22 cellular contexts compared by ENCODE assay signal in the genomic region with DNA sequence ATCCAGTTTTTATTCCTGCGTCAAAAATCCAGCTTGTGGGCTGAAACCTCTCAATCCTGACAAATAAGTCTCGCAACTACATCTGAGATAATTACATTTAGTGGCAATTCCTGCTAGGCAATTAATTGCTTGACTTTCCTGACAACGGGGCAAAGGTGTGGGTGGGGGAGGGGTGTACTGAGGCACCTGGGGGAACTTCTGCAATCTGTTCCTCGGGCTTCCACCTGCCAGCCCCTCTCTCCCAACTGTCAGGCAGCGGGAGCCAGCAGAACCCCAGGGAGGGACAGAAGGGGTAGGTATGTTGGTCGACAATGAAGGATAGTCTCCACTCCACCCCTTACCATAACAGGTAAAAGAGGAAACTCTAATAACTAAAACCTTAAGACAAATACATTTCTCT. TPM values are rescaled to one million over a fixed set of nuclear protein-coding genes. Genes with fewer than 3 reads are reported as not detected.
DNase-seq lines count a peak whose midpoint lies in the region; ATAC-seq lines count a peak whose summit lies in the region.
"Had no signal": no experiment of that assay in that cellular context is flagged by ENCODE, and none has a peak within 500 bp of the region (broad histone marks: within the 10 kb centered on the region; RNA-seq: fewer than 3 reads in every experiment).

No MANE protein-coding gene starts in this region.

- no peaks in the 10 kb centered on the region for H3K9me3 Mint-ChIP-seq in activated naive CD4-positive, alpha-beta T cell treated with anti-CD3 and anti-CD28 coated beads for 36 hours
- H3K9me3 Mint-ChIP-seq: CD4-positive, CD25-positive, alpha-beta regulatory T cell; HFFc6 had no signal

- H3K36me3 Mint-ChIP-seq in activated naive CD4-positive, alpha-beta T cell treated with anti-CD3 and anti-CD28 coated beads for 36 hours (ENCODE audit: low read depth) = peaks cover 1% of the 10 kb centered on the region
- H3K36me3 Mint-ChIP-seq: CD4-positive, CD25-positive, alpha-beta regulatory T cell had no signal

- H3K27me3 Mint-ChIP-seq in activated naive CD4-positive, alpha-beta T cell treated with anti-CD3 and anti-CD28 coated beads for 36 hours (ENCODE audit: low read depth) = peaks cover 2% of the 10 kb centered on the region

- H3K36me3 ChIP-seq in H7 (replicated peaks; ENCODE audit: control insufficient read depth, insufficient read depth, low read length) = no peaks in the 10 kb centered on the region
- H3K36me3 ChIP-seq: HAP-1, MG63 had no signal

- H3K27me3 ChIP-seq in H7 (ENCODE audit: control insufficient read depth, insufficient read depth, low read length) = no peaks in the 10 kb centered on the region

- no peak for ATAC-seq in GM21576 (IDR thresholded peaks at IDR 0.05; ENCODE audit: unreplicated experiment)
- ATAC-seq: Panc1 had no signal

- peaks cover 34% of the 10 kb centered on the region for H3K4me1 Mint-ChIP-seq in activated naive CD4-positive, alpha-beta T cell treated with anti-CD3 and anti-CD28 coated beads for 36 hours (ENCODE audit: low read depth)

- no peak overlapping the region for H3K4me3 Mint-ChIP-seq in activated naive CD4-positive, alpha-beta T cell treated with anti-CD3 and anti-CD28 coated beads for 36 hours
- H3K4me3 Mint-ChIP-seq: HFFc6 had no signal

- H3K27ac Mint-ChIP-seq in activated naive CD4-positive, alpha-beta T cell treated with anti-CD3 and anti-CD28 coated beads for 36 hours = no peak overlapping the region
- H3K27ac Mint-ChIP-seq: CD4-positive, CD25-positive, alpha-beta regulatory T cell; HFFc6 had no signal

- CTCF ChIA-PET in activated naive CD4-positive, alpha-beta T cell treated with anti-CD3 and anti-CD28 coated beads for 36 hours (lab: Charles Lee) = no interaction called here

- intact Hi-C loops in activated naive CD4-positive, alpha-beta T cell treated with anti-CD3 and anti-CD28 coated beads for 36 hours (cut with micrococcal nuclease) = no loop called here

- DNase-seq in H7 (peak; percentile 46), NCI-H146 (lab: John Stamatoyannopoulos, UW) (peak; percentile 78), NCI-H748 (lab: John Stamatoyannopoulos, UW; ENCODE audit: unreplicated experiment) (peak; percentile 88), iPS-NIHi11 (ENCODE audit: low spot score) (peak; percentile 7), amygdala (lab: John Stamatoyannopoulos, UW) (no peak)
- no peak for DNase-seq in activated naive CD4-positive, alpha-beta T cell treated with anti-CD3 and anti-CD28 coated beads for 36 hours
- no peak for DNase-seq in NK-92 treated with Interleukin-12 subunit alpha and Interleukin-12 subunit beta, amount 100 ng/mL, for 24 hours (lab: John Stamatoyannopoulos, UW)
- DNase-seq: CD4-positive, CD25-positive, alpha-beta regulatory T cell; GM23248; HFFc6; KBM-7; MG63; NCI-H1436 treated with DMSO at 0.1 percent for 48 hours; NCI-H2029 treated with DMSO at 0.1 percent for 48 hours; NCI-H345; NCI-H510A treated with DMSO at 0.1 percent for 48 hours; NCI-H82; SHP77 treated with DMSO at 0.1 percent for 48 hours had no signal

- no peak overlapping the region for H3K4me3 ChIP-seq in H7 (ENCODE audit: insufficient read depth, low read depth, low read length)
- H3K4me3 ChIP-seq: GM23248, HAP-1, MG63, SK-N-MC had no signal

RNA-seq across cellular contexts. Expression of a gene that starts 6.8 kb away (rescaled TPM):
- 0.26 and 4.6 TPM in 2 replicates for total RNA-seq in H7 (2014; rRNA removed; shearing (Covaris generic))
- 1 to 10 TPM; 1.3 to 3.9 TPM for total RNA-seq in activated naive CD4-positive, alpha-beta T cell treated with anti-CD3 and anti-CD28 coated beads for 36 hours
- total RNA-seq: CD4-positive, CD25-positive, alpha-beta regulatory T cell; GM23248; HFFc6 had no signal

RNA-seq across cellular contexts. Expression of a gene that starts 7.2 kb away (rescaled TPM):
- total RNA-seq in H7 (2014; rRNA removed; shearing (Covaris generic)) = 39.9 and 44.8 TPM in 2 replicates
- total RNA-seq in activated naive CD4-positive, alpha-beta T cell treated with anti-CD3 and anti-CD28 coated beads for 36 hours = 10 to 100 TPM; 28.6 to 29.2 TPM

RNA-seq across cellular contexts. Expression of a gene that starts 35.3 kb away (rescaled TPM):
- 129 and 153 TPM in 2 replicates for total RNA-seq in H7 (2014; rRNA removed; shearing (Covaris generic))
- 10 to 100 TPM; 77.0 to 81.1 TPM for total RNA-seq in activated naive CD4-positive, alpha-beta T cell treated with anti-CD3 and anti-CD28 coated beads for 36 hours

Comparison
In these comparisons a context has a peak if more than half of its experiments do, and no peak if none do; other contexts are left out.
1. DNase-seq: peak in H7 (single experiment), NCI-H146 (single experiment), NCI-H748 (single experiment) and iPS-NIHi11 (single experiment); none in activated naive CD4-positive, alpha-beta T cell treated with anti-CD3 and anti-CD28 coated beads for 36 hours (single experiment), amygdala (0 of 56) and NK-92 treated with Interleukin-12 subunit alpha and Interleukin-12 subunit beta, amount 100 ng/mL, for 24 hours (single experiment).